ENCODE assay signal across 2 cellular contexts in the genomic region with DNA sequence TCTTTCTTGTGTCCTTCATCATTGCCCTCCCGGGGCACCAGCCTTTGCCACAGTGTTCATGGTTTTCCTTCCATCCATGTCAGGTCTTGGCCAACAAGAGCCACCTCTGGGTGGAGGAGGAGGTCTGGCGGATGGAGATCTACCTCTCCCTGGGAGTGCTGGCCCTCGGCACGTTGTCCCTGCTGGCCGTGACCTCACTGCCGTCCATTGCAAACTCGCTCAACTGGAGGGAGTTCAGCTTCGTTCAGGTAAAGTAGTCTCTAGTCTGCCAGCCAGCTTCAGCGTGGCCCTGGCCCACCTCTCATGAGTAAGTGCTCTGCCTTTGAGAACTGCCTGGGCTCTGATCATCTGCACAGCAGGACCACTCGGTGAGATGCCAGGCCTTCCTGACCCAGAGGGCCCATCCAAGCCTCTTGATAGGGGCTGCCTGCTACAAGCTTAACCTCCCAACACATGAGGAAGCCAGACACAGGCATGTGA.
TF ChIP-seq lines count a peak whose summit lies in the region.

No MANE protein-coding gene starts in this region.

TF ChIP-seq in GM23338, 12 proteins besides CTCF, POLR2A, EP300 and RAD21:
- TF ChIP-seq JUNB (IDR thresholded peaks at IDR 0.05; ENCODE audit: unreplicated experiment) (no peak), EZH2phosphoT487 (IDR thresholded peaks at IDR 0.05; ENCODE audit: unreplicated experiment) (no peak)

TF ChIP-seq in IMR-90, 13 proteins besides CTCF, POLR2A, EP300 and RAD21:
- TF ChIP-seq, protein P1, sequence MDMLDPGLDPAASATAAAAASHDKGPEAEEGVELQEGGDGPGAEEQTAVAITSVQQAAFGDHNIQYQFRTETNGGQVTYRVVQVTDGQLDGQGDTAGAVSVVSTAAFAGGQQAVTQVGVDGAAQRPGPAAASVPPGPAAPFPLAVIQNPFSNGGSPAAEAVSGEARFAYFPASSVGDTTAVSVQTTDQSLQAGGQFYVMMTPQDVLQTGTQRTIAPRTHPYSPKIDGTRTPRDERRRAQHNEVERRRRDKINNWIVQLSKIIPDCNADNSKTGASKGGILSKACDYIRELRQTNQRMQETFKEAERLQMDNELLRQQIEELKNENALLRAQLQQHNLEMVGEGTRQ (IDR thresholded peaks at IDR 0.05; ENCODE audit: low read depth, low read length): no peak
- TF ChIP-seq FOS (IDR thresholded peaks at IDR 0.05; ENCODE audit: low read depth, low read length) (no peak), MXI1 (IDR thresholded peaks at IDR 0.05; ENCODE audit: borderline replicate concordance, low read depth, low read length) (no peak), BHLHE40 (IDR thresholded peaks at IDR 0.05; ENCODE audit: low read depth, low read length) (no peak), MAZ (IDR thresholded peaks at IDR 0.05; ENCODE audit: borderline replicate concordance, low read depth, low read length) (no peak), CHD1 (IDR thresholded peaks at IDR 0.05; ENCODE audit: low read depth, low read length) (no peak), RCOR1 (IDR thresholded peaks at IDR 0.05; ENCODE audit: insufficient replicate concordance, low read length) (no peak), NFE2L2 (IDR thresholded peaks at IDR 0.05; ENCODE audit: low read depth, low read length) (no peak), CEBPB (IDR thresholded peaks at IDR 0.05; ENCODE audit: low read depth, low read length) (no peak), RFX5 (IDR thresholded peaks at IDR 0.05; ENCODE audit: low read depth, low read length) (no peak), SMC3 (IDR thresholded peaks at IDR 0.05; ENCODE audit: low read depth, low read length) (no peak), MAFK (IDR thresholded peaks at IDR 0.05; ENCODE audit: low read depth, low read length) (no peak)
- TF ChIP-seq, protein P2, sequence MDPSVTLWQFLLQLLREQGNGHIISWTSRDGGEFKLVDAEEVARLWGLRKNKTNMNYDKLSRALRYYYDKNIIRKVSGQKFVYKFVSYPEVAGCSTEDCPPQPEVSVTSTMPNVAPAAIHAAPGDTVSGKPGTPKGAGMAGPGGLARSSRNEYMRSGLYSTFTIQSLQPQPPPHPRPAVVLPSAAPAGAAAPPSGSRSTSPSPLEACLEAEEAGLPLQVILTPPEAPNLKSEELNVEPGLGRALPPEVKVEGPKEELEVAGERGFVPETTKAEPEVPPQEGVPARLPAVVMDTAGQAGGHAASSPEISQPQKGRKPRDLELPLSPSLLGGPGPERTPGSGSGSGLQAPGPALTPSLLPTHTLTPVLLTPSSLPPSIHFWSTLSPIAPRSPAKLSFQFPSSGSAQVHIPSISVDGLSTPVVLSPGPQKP (IDR thresholded peaks at IDR 0.05; ENCODE audit: borderline replicate concordance, low read depth, low read length): no peak
